Comparison of ENCODE assay signal across 10 cellular contexts in genomic region chr7:99579281-99579955, GRCh38. TPM values are rescaled to one million over a fixed set of nuclear protein-coding genes. Genes with fewer than 3 reads are reported as not detected.
A peak's percentile ranks its signal among the peaks of the same experiment; 100 is the strongest.
DNase-seq lines count a peak whose midpoint lies in the region; TF ChIP-seq lines count a peak whose summit lies in the region.
"Had no signal": no experiment of that assay in that cellular context is flagged by ENCODE, and none has a peak within 500 bp of the region (broad histone marks: within the 10 kb centered on the region; RNA-seq: fewer than 3 reads in every experiment).

No MANE protein-coding gene starts in this region.

- 56 to 62% methylated on average over 8 to 10 of the region's 10 CpGs for WGBS in transverse colon (ENCODE audit: low coverage in 1 of 2), 2 donors

- CTCF ChIA-PET in MCF 10A (lab: Yijun Ruan, JAX) = no interaction called here

- TF ChIP-seq CTCF in breast epithelium (IDR thresholded peaks at IDR 0.05) (no peak), MCF 10A (IDR thresholded peaks at IDR 0.05; ENCODE audit: unreplicated experiment) (no peak), cardiac fibroblast (IDR thresholded peaks at IDR 0.05; ENCODE audit: low read depth, low read length) (no peak), mesothelial cell of epicardium (IDR thresholded peaks at IDR 0.05; ENCODE audit: unreplicated experiment) (no peak), transverse colon (IDR thresholded peaks at IDR 0.05) (no peak)

- H3K4me1 Mint-ChIP-seq in MCF 10A (ENCODE audit: insufficient read depth, unreplicated experiment) (no peaks in the 10 kb centered on the region), mesothelial cell of epicardium (peaks cover 5% of the 10 kb centered on the region)

- H3K36me3 Mint-ChIP-seq in MCF 10A (ENCODE audit: insufficient read depth, unreplicated experiment) (peaks cover 4% of the 10 kb centered on the region), mesothelial cell of epicardium (no peaks in the 10 kb centered on the region)

- POLR2A ChIA-PET in MCF 10A (lab: Yijun Ruan, JAX) = interaction anchor here (0.7 kb wide), 1 partner anchor 1427 kb away, joined by 3 read pairs; no protein-coding TSS in a partner anchor

- in situ Hi-C loops in transverse colon (cut with MboI; ENCODE audit: low pct_ligation_motif_present in 1 of 4, low pct_unique_long_range_greater_than_20kb in 1 of 4, low sequenced_read_pairs in 3 of 4) = no loop called here

- intact Hi-C loops in breast epithelium (cut with DNase I; ENCODE audit: low total_unique reads) (no loop called here), MCF 10A (cut with micrococcal nuclease) (no loop called here), transverse colon (cut with DNase I; ENCODE audit: low total_unique reads) (no loop called here)

- H3K36me3 ChIP-seq in breast epithelium (no peaks in the 10 kb centered on the region), transverse colon (no peaks in the 10 kb centered on the region), MG63 (peaks cover 4% of the 10 kb centered on the region)

- TF ChIP-seq EP300 in transverse colon (IDR thresholded peaks at IDR 0.05; ENCODE audit: low read depth) = no peak

- H3K27ac ChIP-seq in breast epithelium (peak overlapping the region in 1 of 2 donors; percentile 74), transverse colon (no peak overlapping the region)

- H3K27ac Mint-ChIP-seq in MCF 10A (ENCODE audit: low read depth, unreplicated experiment) (no peak overlapping the region), mesothelial cell of epicardium (no peak overlapping the region)

- no TSS peak for BruUV-seq in MCF 10A (replicated peaks; lab: Mats Ljungman, UMichigan)

- TF ChIP-seq POLR2A in breast epithelium (IDR thresholded peaks at IDR 0.05) = no peak
- TF ChIP-seq POLR2A in transverse colon (IDR thresholded peaks at IDR 0.05) = no peak

- H3K9me3 Mint-ChIP-seq in MCF 10A (ENCODE audit: unreplicated experiment) = no peaks in the 10 kb centered on the region
- H3K9me3 Mint-ChIP-seq in mesothelial cell of epicardium = no peaks in the 10 kb centered on the region

- H3K4me3 Mint-ChIP-seq in MCF 10A (ENCODE audit: unreplicated experiment) (no peak overlapping the region), mesothelial cell of epicardium (peak overlapping the region; percentile 94)

- DNase-seq in breast epithelium (ENCODE audit: low spot score in 2 of 2) (no peak), MCF 10A (ENCODE audit: unreplicated experiment) (no peak), cardiac fibroblast (ENCODE audit: low read depth in 2 of 2) (no peak), mesothelial cell of epicardium (ENCODE audit: low spot score in 2 of 2, unreplicated experiment in 2 of 2) (no peak), transverse colon (no peak), MG63 (no peak), NCI-H446 (lab: John Stamatoyannopoulos, UW) (no peak), DMS79 (lab: John Stamatoyannopoulos, UW) (no peak)
- DNase-seq: GDM1, OCI-M1 had no signal

- peak overlapping the region; percentile 52 to 82 (median 69) for H3K4me3 ChIP-seq in breast epithelium
- peak overlapping the region; percentile 53 to 58 for H3K4me3 ChIP-seq in cardiac fibroblast (replicated peaks in 1 of 2; ENCODE audit: low read depth in 2 of 2, low read length in 2 of 2)
- H3K4me3 ChIP-seq in transverse colon = peak overlapping the region in 3 of 4 donors; percentile 41 to 72 (median 48)
- H3K4me3 ChIP-seq in MG63 = no peak overlapping the region

- no peaks in the 10 kb centered on the region for H3K27me3 ChIP-seq in breast epithelium
- H3K27me3 ChIP-seq in transverse colon = no peaks in the 10 kb centered on the region
- no peaks in the 10 kb centered on the region for H3K27me3 ChIP-seq in MG63

- no peaks in the 10 kb centered on the region for H3K4me1 ChIP-seq in breast epithelium
- peaks cover 0 to 15% (median 10%) of the 10 kb centered on the region in 4 donors for H3K4me1 ChIP-seq in transverse colon

- H3K9me3 ChIP-seq in breast epithelium = no peaks in the 10 kb centered on the region
- no peaks in the 10 kb centered on the region for H3K9me3 ChIP-seq in transverse colon
- H3K9me3 ChIP-seq in MG63 = no peaks in the 10 kb centered on the region

- H3K27me3 Mint-ChIP-seq in MCF 10A (ENCODE audit: insufficient read depth, unreplicated experiment) = no peaks in the 10 kb centered on the region
- H3K27me3 Mint-ChIP-seq in mesothelial cell of epicardium (ENCODE audit: low read depth) = peaks cover 15% of the 10 kb centered on the region

RNA-seq across cellular contexts. Expression of gene TMEM225B, which starts 18.6 kb away (rescaled TPM):
- total RNA-seq in breast epithelium = 1 to 10 TPM; 1.0 to 4.5 (median 2.0) TPM
- 0.70 and 0.96 TPM in 2 replicates for total RNA-seq in MCF 10A (2022)
- 2.5 to 3.6 TPM (median 3.2 TPM) in 3 replicates for total RNA-seq in mesothelial cell of epicardium
- 1 to 10 TPM in 1 of 4 donors, under 1 TPM in 1, not detected in 2; 0.68 to 1.6 TPM for total RNA-seq in transverse colon
- not detected in 2 replicates for total RNA-seq in MG63 (2014; rRNA removed; shearing (Covaris generic); ENCODE audit: low replicate concordance)

RNA-seq across cellular contexts. Expression of gene ZNF655, which starts 21.0 kb away (rescaled TPM):
- total RNA-seq in breast epithelium (100 to 1,000 TPM; 100 to 129 (median 110) TPM), MCF 10A (2022) (85.2 and 89.9 TPM in 2 replicates), mesothelial cell of epicardium (83.5 to 84.9 TPM (median 84.7 TPM) in 3 replicates), transverse colon (100 to 1,000 TPM; 153 to 304 (median 226) TPM)
- 23.1 and 36.7 TPM in 2 replicates for total RNA-seq in MG63 (2014; rRNA removed; shearing (Covaris generic); ENCODE audit: low replicate concordance)

RNA-seq across cellular contexts. Expression of gene FAM200A, which starts 27.5 kb away (rescaled TPM):
- total RNA-seq in breast epithelium = 10 to 100 TPM in 1 of 3 donors, 1 to 10 TPM in 2; 2.6 to 10.2 (median 5.6) TPM
- 6.1 and 7.4 TPM in 2 replicates for total RNA-seq in MCF 10A (2022)
- 8.0 to 9.4 TPM (median 9.3 TPM) in 3 replicates for total RNA-seq in mesothelial cell of epicardium
- 1 to 10 TPM in 2 of 4 donors, under 1 TPM in 1, not detected in 1; 0.40 to 4.2 (median 4.1) TPM for total RNA-seq in transverse colon
- 0.72 and 5.1 TPM in 2 replicates for total RNA-seq in MG63 (2014; rRNA removed; shearing (Covaris generic); ENCODE audit: low replicate concordance)

RNA-seq across cellular contexts. Expression of gene ZSCAN25, which starts 37.3 kb away (rescaled TPM):
- total RNA-seq in breast epithelium (10 to 100 TPM; 15.2 to 23.6 (median 18.4) TPM), MCF 10A (2022) (17.6 and 20.9 TPM in 2 replicates), mesothelial cell of epicardium (24.1 to 27.8 TPM (median 26.6 TPM) in 3 replicates), transverse colon (10 to 100 TPM; 14.6 to 58.7 (median 18.1) TPM)
- 3.8 and 3.9 TPM in 2 replicates for total RNA-seq in MG63 (2014; rRNA removed; shearing (Covaris generic); ENCODE audit: low replicate concordance)
